ENCODE assay signal across 15 cellular contexts in genomic region chr1:43339584-43340232, GRCh38. TPM values are rescaled to one million over a fixed set of nuclear protein-coding genes. Genes with fewer than 3 reads are reported as not detected.
DNase-seq lines count a peak whose midpoint lies in the region; ATAC-seq, FAIRE-seq and TF ChIP-seq lines count a peak whose summit lies in the region.
"Had no signal": no experiment of that assay in that cellular context is flagged by ENCODE, and none has a peak within 500 bp of the region (broad histone marks: within the 10 kb centered on the region; RNA-seq: fewer than 3 reads in every experiment).

No MANE protein-coding gene starts in this region.

- no peak overlapping the region for H3K4me3 Mint-ChIP-seq in activated CD8-positive, alpha-beta memory T cell treated with anti-CD3 and anti-CD28 coated beads, Interleukin-2, amount 10 ng/mL, durations not matched to agents 7 days and 5 days
- H3K4me3 Mint-ChIP-seq: CD8-positive, alpha-beta memory T cell; IgD-negative memory B cell had no signal

- TF ChIP-seq POLR2A in K562 (conservative IDR thresholded peaks at IDR 0.05), result no peak

- no peak overlapping the region for H3K4me2 ChIP-seq in K562 (ENCODE audit: insufficient read depth, low read length)
- H3K4me2 ChIP-seq: A549, BLaER1, KMS-11 had no signal

- ATAC-seq in K562, result no peak
- no peak for ATAC-seq in upper lobe of right lung
- no peak for ATAC-seq in activated CD8-positive, alpha-beta memory T cell treated with anti-CD3 and anti-CD28 coated beads, Interleukin-2, amount 10 ng/mL, durations not matched to agents 7 days and 5 days
- no peak for ATAC-seq in GM21619 (IDR thresholded peaks at IDR 0.05; ENCODE audit: unreplicated experiment)
- ATAC-seq: A549 had no signal

- intact Hi-C loops in K562 (cut with micrococcal nuclease) (no loop called here), upper lobe of right lung (cut with DNase I) (no loop called here)

- no peak for TF ChIP-seq RAD21 in K562 (CRISPR knock-in tag; conservative IDR thresholded peaks at IDR 0.05 in 1 of 2, IDR thresholded peaks at IDR 0.05 in 1 of 2)

- no peaks in the 10 kb centered on the region for H3K9me1 ChIP-seq in K562 (ENCODE audit: control insufficient read depth, insufficient read depth, low read length)

- H3K27me3 ChIP-seq in K562 (ENCODE audit: control insufficient read depth in 2 of 2, insufficient read depth in 2 of 2, low read length in 2 of 2), result peaks cover 8 to 21% of the 10 kb centered on the region in 2 experiments; a peak in 4 of 5 replicates
- H3K27me3 ChIP-seq in upper lobe of right lung, result no peaks in the 10 kb centered on the region
- H3K27me3 ChIP-seq: BLaER1 had no signal

- CTCF ChIA-PET in K562 (lab: Yijun Ruan, JAX; ENCODE audit: low intra/inter-chr PET ratio), result no interaction called here
- CTCF ChIA-PET in activated CD8-positive, alpha-beta memory T cell treated with anti-CD3 and anti-CD28 coated beads, Interleukin-2, amount 10 ng/mL, durations not matched to agents 7 days and 5 days (lab: Charles Lee), result interaction anchor here (1.1 to 1.5 kb wide), 2 partner anchors 11 to 113 kb away, joined by 3 to 5 read pairs; no protein-coding TSS in a partner anchor

- no peaks in the 10 kb centered on the region; the same call in 1 of the 2 replicates for H4K20me1 ChIP-seq in K562 (replicated peaks; ENCODE audit: control insufficient read depth, insufficient read depth, low read length)
- H4K20me1 ChIP-seq: BLaER1 had no signal

- no peaks in the 10 kb centered on the region for H3K27me3 Mint-ChIP-seq in activated CD8-positive, alpha-beta memory T cell treated with anti-CD3 and anti-CD28 coated beads, Interleukin-2, amount 10 ng/mL, durations not matched to agents 7 days and 5 days
- H3K27me3 Mint-ChIP-seq: CD8-positive, alpha-beta memory T cell had no signal

- in situ Hi-C loops in K562 (cut with MboI), result no loop called here

- H3K36me3 Mint-ChIP-seq in activated CD8-positive, alpha-beta memory T cell treated with anti-CD3 and anti-CD28 coated beads, Interleukin-2, amount 10 ng/mL, durations not matched to agents 7 days and 5 days, result no peaks in the 10 kb centered on the region
- H3K36me3 Mint-ChIP-seq: CD8-positive, alpha-beta memory T cell; IgD-negative memory B cell had no signal

- H3K9me3 Mint-ChIP-seq in activated CD8-positive, alpha-beta memory T cell treated with anti-CD3 and anti-CD28 coated beads, Interleukin-2, amount 10 ng/mL, durations not matched to agents 7 days and 5 days (ENCODE audit: low read depth), result no peaks in the 10 kb centered on the region
- H3K9me3 Mint-ChIP-seq: CD8-positive, alpha-beta memory T cell had no signal

- TF ChIP-seq EP300 in K562 (IDR thresholded peaks at IDR 0.05; ENCODE audit: low read length), result no peak

- H3K79me2 ChIP-seq in K562 (ENCODE audit: control insufficient read depth, insufficient read depth, low read length), result no peaks in the 10 kb centered on the region

- H3K4me1 Mint-ChIP-seq in activated CD8-positive, alpha-beta memory T cell treated with anti-CD3 and anti-CD28 coated beads, Interleukin-2, amount 10 ng/mL, durations not matched to agents 7 days and 5 days, result no peaks in the 10 kb centered on the region
- H3K4me1 Mint-ChIP-seq: CD8-positive, alpha-beta memory T cell had no signal

- no peak overlapping the region for H3K4me3 ChIP-seq in K562
- H3K4me3 ChIP-seq in upper lobe of right lung, result no peak overlapping the region
- H3K4me3 ChIP-seq: A549, BLaER1, GM23248 had no signal

- FAIRE-seq in K562 (lab: Jason Lieb, UNC), result no peak
- FAIRE-seq: A549, H54 had no signal

- no TSS peak for BruUV-seq in K562 (replicated peaks; lab: Mats Ljungman, UMichigan)

- H3K36me3 ChIP-seq in K562 (ENCODE audit: control insufficient read depth, insufficient read depth, low read length) (no peaks in the 10 kb centered on the region), upper lobe of right lung (no peaks in the 10 kb centered on the region)
- H3K36me3 ChIP-seq: BLaER1 had no signal

- POLR2A ChIA-PET in K562 (lab: Yijun Ruan, JAX), result interaction anchor here (0.6 to 2.2 kb wide), 4 partner anchors 9 to 1673 kb away, joined by 3 to 10 read pairs (median 6); partner anchors contain the start of gene CDC20

- DNase-seq in NCI-H146 treated with DMSO at 0.1 percent for 48 hours (lab: John Stamatoyannopoulos, UW; ENCODE audit: unreplicated experiment), result peak; percentile 10
- DNase-seq in K562 (ENCODE audit: extremely low read depth in 1 of 4, low spot score in 3 of 4), result no peak
- DNase-seq in upper lobe of right lung, result peak; percentile 28
- no peak for DNase-seq in activated CD8-positive, alpha-beta memory T cell treated with anti-CD3 and anti-CD28 coated beads, Interleukin-2, amount 10 ng/mL, durations not matched to agents 7 days and 5 days
- DNase-seq: AML-193; Caco-2; CD8-positive, alpha-beta memory T cell; DMS53; GM23248 had no signal

- 2% methylated on average over 6 of the region's 6 CpGs for WGBS in K562 (ENCODE audit: insufficient coverage, low coverage, missing lambda C conversion rate)

- 0 out of 4 replicates have a peak overlapping the region, but pooled peaks of 1 of the 2 experiments have one; percentile 38 for H3K9ac ChIP-seq in K562 (ENCODE audit: insufficient read depth in 1 of 2, low read depth in 2 of 2, low read length in 2 of 2)
- H3K9ac ChIP-seq: BLaER1, GM23248, KMS-11 had no signal

- H3K27ac Mint-ChIP-seq in activated CD8-positive, alpha-beta memory T cell treated with anti-CD3 and anti-CD28 coated beads, Interleukin-2, amount 10 ng/mL, durations not matched to agents 7 days and 5 days, result no peak overlapping the region
- H3K27ac Mint-ChIP-seq: CD8-positive, alpha-beta memory T cell; IgD-negative memory B cell had no signal

- no peak overlapping the region for H3K27ac ChIP-seq in K562 (ENCODE audit: extremely low read depth, low read depth, low read length)
- no peak overlapping the region for H3K27ac ChIP-seq in upper lobe of right lung
- H3K27ac ChIP-seq: A549, BLaER1, GM23248, KMS-11 had no signal

- peaks cover 0 to 10% of the 10 kb centered on the region in 2 experiments; a peak in 3 of 5 replicates for H3K4me1 ChIP-seq in K562 (replicated peaks in 1 of 2; ENCODE audit: control insufficient read depth in 2 of 2, insufficient read depth in 2 of 2, low read length in 2 of 2)
- no peaks in the 10 kb centered on the region for H3K4me1 ChIP-seq in upper lobe of right lung
- H3K4me1 ChIP-seq: A549, Caco-2 had no signal

- TF ChIP-seq CTCF in K562 (IDR thresholded peaks at IDR 0.05 in 2 of 3, conservative IDR thresholded peaks at IDR 0.05 in 1 of 3; ENCODE audit: insufficient read depth in 2 of 3, low read depth in 1 of 3, low read length in 3 of 3) (no peak), upper lobe of right lung (IDR thresholded peaks at IDR 0.05) (no peak)

- H3K9me3 ChIP-seq in K562 (replicated peaks; ENCODE audit: control insufficient read depth, insufficient read depth, low read depth, low read length) (no peaks in the 10 kb centered on the region), upper lobe of right lung (no peaks in the 10 kb centered on the region)
- H3K9me3 ChIP-seq: A549, BLaER1, Caco-2 had no signal

- no peak overlapping the region for H2AFZ ChIP-seq in K562 (ENCODE audit: low read depth, low read length)
- H2AFZ ChIP-seq: GM23248 had no signal

RNA-seq across cellular contexts. Expression of gene MPL, which starts 2.1 kb away (rescaled TPM):
- not detected in 2 replicates for total RNA-seq in K562 (2011; cell fraction: chromatin; rRNA removed; ENCODE audit: low replicate concordance)
- not detected in 2 replicates for total RNA-seq in K562 (2011; cell fraction: nucleolus; rRNA removed)
- not detected in 2 replicates for total RNA-seq in K562 (2011; cell fraction: nucleoplasm; rRNA removed)
- total RNA-seq in K562 (2014; rRNA removed) (not detected in 2 replicates), K562 (2014; rRNA removed; fragmentation: Illumina TruSeq; extraction: Trizol) (not detected in 2 replicates), K562 (2015; rRNA removed; fragmentation: Illumina TruSeq; extraction: Trizol) (not detected in 2 replicates), K562 (2021) (not detected in 2 replicates), upper lobe of right lung (0.61 TPM)
- polyA plus RNA-seq in K562 (2011; rRNA removed) (not detected in 2 replicates), K562 (2014; fragmentation: Illumina TruSeq; extraction: Trizol) (not detected in 2 replicates), K562 (2014; fragmentation: Nextera tagmentation; extraction: Ambion mirVana) (not detected), K562 (2014; rRNA removed) (not detected in 2 replicates)
- not detected in 2 replicates for polyA plus RNA-seq in K562 (2011; cell fraction: cytosol; rRNA removed)
- not detected in 2 replicates for polyA plus RNA-seq in K562 (2011; cell fraction: nucleus; rRNA removed)
- not detected in 2 replicates for polyA plus RNA-seq in K562 (2012)
- polyA minus RNA-seq in K562 (2011; rRNA and poly(A)+ RNA removed), result not detected in 2 replicates
- not detected in 2 replicates for polyA minus RNA-seq in K562 (2011; cell fraction: cytosol; rRNA and poly(A)+ RNA removed)
- polyA minus RNA-seq in K562 (2011; cell fraction: nucleus; rRNA and poly(A)+ RNA removed), result not detected in 2 replicates
- total RNA-seq in activated CD8-positive, alpha-beta memory T cell treated with anti-CD3 and anti-CD28 coated beads, Interleukin-2, amount 10 ng/mL, durations not matched to agents 7 days and 5 days, result not detected
- total RNA-seq: Caco-2; CD8-positive, alpha-beta memory T cell; GM23248 had no signal
- polyA plus RNA-seq: A549; CD8-positive, alpha-beta memory T cell; GM23248; IgD-negative memory B cell had no signal

RNA-seq across cellular contexts. Expression of gene CDC20, which starts 19.1 kb away (rescaled TPM):
- 81.3 and 180 TPM in 2 replicates for total RNA-seq in K562 (2011; cell fraction: chromatin; rRNA removed; ENCODE audit: low replicate concordance)
- total RNA-seq in K562 (2011; cell fraction: nucleolus; rRNA removed), result 147 and 157 TPM in 2 replicates
- total RNA-seq in K562 (2011; cell fraction: nucleoplasm; rRNA removed), result 103 and 116 TPM in 2 replicates
- total RNA-seq in K562 (2014; rRNA removed) (183 and 244 TPM in 2 replicates), K562 (2014; rRNA removed; fragmentation: Illumina TruSeq; extraction: Trizol) (94.5 and 106 TPM in 2 replicates), K562 (2015; rRNA removed; fragmentation: Illumina TruSeq; extraction: Trizol) (121 and 131 TPM in 2 replicates), K562 (2021) (212 and 224 TPM in 2 replicates), upper lobe of right lung (1.8 TPM)
- polyA plus RNA-seq in K562 (2011; rRNA removed) (92.8 and 173 TPM in 2 replicates), K562 (2014; fragmentation: Illumina TruSeq; extraction: Trizol) (178 and 197 TPM in 2 replicates), K562 (2014; fragmentation: Nextera tagmentation; extraction: Ambion mirVana) (10 to 100 TPM; 45.2 to 70.6 TPM), K562 (2014; rRNA removed) (141 and 146 TPM in 2 replicates)
- polyA plus RNA-seq in K562 (2011; cell fraction: cytosol; rRNA removed), result 185 and 280 TPM in 2 replicates
- polyA plus RNA-seq in K562 (2011; cell fraction: nucleus; rRNA removed), result 254 and 290 TPM in 2 replicates
- 207 and 277 TPM in 2 replicates for polyA plus RNA-seq in K562 (2012)
- 115 and 154 TPM in 2 replicates for polyA minus RNA-seq in K562 (2011; rRNA and poly(A)+ RNA removed)
- 157 and 191 TPM in 2 replicates for polyA minus RNA-seq in K562 (2011; cell fraction: cytosol; rRNA and poly(A)+ RNA removed)
- 40.5 and 60.9 TPM in 2 replicates for polyA minus RNA-seq in K562 (2011; cell fraction: nucleus; rRNA and poly(A)+ RNA removed)
- total RNA-seq in activated CD8-positive, alpha-beta memory T cell treated with anti-CD3 and anti-CD28 coated beads, Interleukin-2, amount 10 ng/mL, durations not matched to agents 7 days and 5 days, result 100 to 1,000 TPM; 188 to 194 TPM

RNA-seq across cellular contexts. Expression of gene ELOVL1, which starts 28.1 kb away (rescaled TPM):
- total RNA-seq in K562 (2011; cell fraction: chromatin; rRNA removed; ENCODE audit: low replicate concordance), result 99.9 and 173 TPM in 2 replicates
- total RNA-seq in K562 (2011; cell fraction: nucleolus; rRNA removed), result 189 and 197 TPM in 2 replicates
- total RNA-seq in K562 (2011; cell fraction: nucleoplasm; rRNA removed), result 151 and 160 TPM in 2 replicates
- total RNA-seq in K562 (2014; rRNA removed), result 53.4 and 73.1 TPM in 2 replicates
- 48.1 and 51.0 TPM in 2 replicates for total RNA-seq in K562 (2014; rRNA removed; fragmentation: Illumina TruSeq; extraction: Trizol)
- 65.3 and 66.6 TPM in 2 replicates for total RNA-seq in K562 (2015; rRNA removed; fragmentation: Illumina TruSeq; extraction: Trizol)
- 66.8 and 73.2 TPM in 2 replicates for total RNA-seq in K562 (2021)
- 157 and 159 TPM in 2 replicates for polyA plus RNA-seq in K562 (2011; rRNA removed)
- polyA plus RNA-seq in K562 (2011; cell fraction: cytosol; rRNA removed), result 165 and 200 TPM in 2 replicates
- 181 and 189 TPM in 2 replicates for polyA plus RNA-seq in K562 (2011; cell fraction: nucleus; rRNA removed)
- 78.5 and 117 TPM in 2 replicates for polyA plus RNA-seq in K562 (2012)
- polyA plus RNA-seq in K562 (2014; fragmentation: Illumina TruSeq; extraction: Trizol), result 108 and 120 TPM in 2 replicates
- 100 to 1,000 TPM in 1 of 2 experiments, 10 to 100 TPM in 1; 70.3 to 147 TPM for polyA plus RNA-seq in K562 (2014; fragmentation: Nextera tagmentation; extraction: Ambion mirVana)
- polyA plus RNA-seq in K562 (2014; rRNA removed), result 74.0 and 82.4 TPM in 2 replicates
- polyA minus RNA-seq in K562 (2011; rRNA and poly(A)+ RNA removed), result 50.4 and 62.9 TPM in 2 replicates
- polyA minus RNA-seq in K562 (2011; cell fraction: cytosol; rRNA and poly(A)+ RNA removed), result 24.4 and 41.4 TPM in 2 replicates
- polyA minus RNA-seq in K562 (2011; cell fraction: nucleus; rRNA and poly(A)+ RNA removed), result 19.5 and 32.4 TPM in 2 replicates
- 98.9 TPM for total RNA-seq in upper lobe of right lung
- total RNA-seq in activated CD8-positive, alpha-beta memory T cell treated with anti-CD3 and anti-CD28 coated beads, Interleukin-2, amount 10 ng/mL, durations not matched to agents 7 days and 5 days, result 10 to 100 TPM; 64.4 to 74.2 TPM

RNA-seq across cellular contexts. Expression of gene TIE1, which starts 38.9 kb away (rescaled TPM):
- total RNA-seq in K562 (2011; cell fraction: chromatin; rRNA removed; ENCODE audit: low replicate concordance), result 0.46 and 3.1 TPM in 2 replicates
- 1.6 and 4.2 TPM in 2 replicates for total RNA-seq in K562 (2011; cell fraction: nucleolus; rRNA removed)
- 0.81 and 2.3 TPM in 2 replicates for total RNA-seq in K562 (2011; cell fraction: nucleoplasm; rRNA removed)
- total RNA-seq in K562 (2014; rRNA removed), result 0.14 and 0.16 TPM in 2 replicates
- total RNA-seq in K562 (2014; rRNA removed; fragmentation: Illumina TruSeq; extraction: Trizol), result not detected in 2 replicates
- total RNA-seq in K562 (2015; rRNA removed; fragmentation: Illumina TruSeq; extraction: Trizol), result 0.04 TPM in 1 of 2 replicates, not detected in the other
- 0.20 and 0.31 TPM in 2 replicates for total RNA-seq in K562 (2021)
- 0.32 and 0.49 TPM in 2 replicates for polyA plus RNA-seq in K562 (2011; rRNA removed)
- polyA plus RNA-seq in K562 (2011; cell fraction: cytosol; rRNA removed), result 0.09 and 1.1 TPM in 2 replicates
- 0.59 and 3.8 TPM in 2 replicates for polyA plus RNA-seq in K562 (2011; cell fraction: nucleus; rRNA removed)
- polyA plus RNA-seq in K562 (2012), result 0.30 and 0.54 TPM in 2 replicates
- polyA plus RNA-seq in K562 (2014; fragmentation: Illumina TruSeq; extraction: Trizol), result 0.07 and 0.17 TPM in 2 replicates
- polyA plus RNA-seq in K562 (2014; fragmentation: Nextera tagmentation; extraction: Ambion mirVana), result not detected
- 0.08 and 0.66 TPM in 2 replicates for polyA plus RNA-seq in K562 (2014; rRNA removed)
- polyA minus RNA-seq in K562 (2011; rRNA and poly(A)+ RNA removed), result 1.2 TPM in 1 of 2 replicates, not detected in the other
- 1.4 TPM in 1 of 2 replicates, not detected in the other for polyA minus RNA-seq in K562 (2011; cell fraction: cytosol; rRNA and poly(A)+ RNA removed)
- polyA minus RNA-seq in K562 (2011; cell fraction: nucleus; rRNA and poly(A)+ RNA removed), result 0.67 and 0.94 TPM in 2 replicates
- 59.4 TPM for total RNA-seq in upper lobe of right lung
- 1 to 10 TPM in 1 of 2 experiments, under 1 TPM in 1; 0.55 to 1.9 TPM for total RNA-seq in activated CD8-positive, alpha-beta memory T cell treated with anti-CD3 and anti-CD28 coated beads, Interleukin-2, amount 10 ng/mL, durations not matched to agents 7 days and 5 days
- total RNA-seq: Caco-2, GM23248 had no signal
- polyA plus RNA-seq: A549; CD8-positive, alpha-beta memory T cell; IgD-negative memory B cell had no signal

RNA-seq across cellular contexts. Expression of gene MED8, which starts 49.9 kb away (rescaled TPM):
- total RNA-seq in K562 (2011; cell fraction: chromatin; rRNA removed; ENCODE audit: low replicate concordance), result 84.8 and 86.1 TPM in 2 replicates
- total RNA-seq in K562 (2011; cell fraction: nucleolus; rRNA removed), result 36.7 and 38.5 TPM in 2 replicates
- total RNA-seq in K562 (2011; cell fraction: nucleoplasm; rRNA removed), result 68.3 and 88.3 TPM in 2 replicates
- total RNA-seq in K562 (2014; rRNA removed) (51.5 and 51.7 TPM in 2 replicates), K562 (2014; rRNA removed; fragmentation: Illumina TruSeq; extraction: Trizol) (52.7 and 56.4 TPM in 2 replicates), K562 (2015; rRNA removed; fragmentation: Illumina TruSeq; extraction: Trizol) (51.7 and 52.1 TPM in 2 replicates), K562 (2021) (57.7 and 60.7 TPM in 2 replicates), upper lobe of right lung (37.3 TPM)
- polyA plus RNA-seq in K562 (2011; rRNA removed) (23.0 and 30.9 TPM in 2 replicates), K562 (2014; fragmentation: Illumina TruSeq; extraction: Trizol) (55.3 and 60.3 TPM in 2 replicates), K562 (2014; fragmentation: Nextera tagmentation; extraction: Ambion mirVana) (100 to 1,000 TPM; 104 to 120 TPM), K562 (2014; rRNA removed) (32.3 and 37.6 TPM in 2 replicates)
- polyA plus RNA-seq in K562 (2011; cell fraction: cytosol; rRNA removed), result 19.9 and 32.8 TPM in 2 replicates
- polyA plus RNA-seq in K562 (2011; cell fraction: nucleus; rRNA removed), result 44.6 and 77.2 TPM in 2 replicates
- 57.3 and 73.4 TPM in 2 replicates for polyA plus RNA-seq in K562 (2012)
- 25.5 and 32.5 TPM in 2 replicates for polyA minus RNA-seq in K562 (2011; rRNA and poly(A)+ RNA removed)
- polyA minus RNA-seq in K562 (2011; cell fraction: cytosol; rRNA and poly(A)+ RNA removed), result 13.7 and 19.7 TPM in 2 replicates
- polyA minus RNA-seq in K562 (2011; cell fraction: nucleus; rRNA and poly(A)+ RNA removed), result 20.7 and 50.4 TPM in 2 replicates
- total RNA-seq in activated CD8-positive, alpha-beta memory T cell treated with anti-CD3 and anti-CD28 coated beads, Interleukin-2, amount 10 ng/mL, durations not matched to agents 7 days and 5 days, result 10 to 100 TPM; 38.7 to 43.6 TPM

Comparison
In these comparisons a context has a peak if more than half of its experiments do, and no peak if none do; other contexts are left out.
1. DNase-seq: peak in NCI-H146 treated with DMSO at 0.1 percent for 48 hours (single experiment) and upper lobe of right lung (single experiment); none in K562 (0 of 4) and activated CD8-positive, alpha-beta memory T cell treated with anti-CD3 and anti-CD28 coated beads, Interleukin-2, amount 10 ng/mL, durations not matched to agents 7 days and 5 days (single experiment).
2. RNA of gene CDC20, which starts 19.1 kb away (total RNA-seq): 188 to 194 TPM in activated CD8-positive, alpha-beta memory T cell treated with anti-CD3 and anti-CD28 coated beads, Interleukin-2, amount 10 ng/mL, durations not matched to agents 7 days and 5 days and 81.3 to 244 TPM in K562; 1.8 TPM in upper lobe of right lung (single experiment); every median in the first group is over 10 times any median in the second.